In the genomic region with DNA sequence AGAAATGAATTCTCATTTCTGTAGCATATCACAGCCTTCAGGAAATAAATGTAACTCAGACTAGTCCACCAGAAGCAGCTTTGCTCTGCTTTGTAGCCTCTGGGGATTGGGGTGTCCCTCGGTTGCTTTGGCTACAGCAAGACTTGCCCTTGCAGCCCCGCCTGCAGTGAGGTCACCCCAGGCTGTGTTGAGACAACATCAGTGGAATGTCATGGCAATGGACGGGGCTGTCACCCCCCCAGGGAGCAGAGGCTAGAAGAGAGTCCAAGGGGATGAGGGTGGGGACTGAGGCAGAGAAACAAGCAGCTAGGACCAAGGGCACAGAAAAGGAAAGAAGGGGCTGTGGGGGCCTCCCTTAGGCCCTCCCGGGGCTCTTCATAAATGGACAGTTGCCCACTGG, we compare ENCODE assay signal across 11 cellular contexts. TPM values are rescaled to one million over a fixed set of nuclear protein-coding genes. Genes with fewer than 3 reads are reported as not detected.
DNase-seq lines count a peak whose midpoint lies in the region; ATAC-seq and TF ChIP-seq lines count a peak whose summit lies in the region.
"Had no signal": no experiment of that assay in that cellular context is flagged by ENCODE, and none has a peak within 500 bp of the region (broad histone marks: within the 10 kb centered on the region; RNA-seq: fewer than 3 reads in every experiment).

No MANE protein-coding gene starts in this region.

- TF ChIP-seq CTCF in HFFc6 (IDR thresholded peaks at IDR 0.05) (no peak), left lung (IDR thresholded peaks at IDR 0.05) (no peak)
- TF ChIP-seq CTCF in CD4-positive, alpha-beta T cell (IDR thresholded peaks at IDR 0.05) = no peak

- H3K4me3 ChIP-seq in left lung = peak overlapping the region; percentile 12 to 37
- H3K4me3 ChIP-seq in stomach smooth muscle (ENCODE audit: low read length in 2 of 2) = peak overlapping the region in 1 of 2 donors; percentile 70

- peaks cover 42% of the 10 kb centered on the region for H3K4me1 Mint-ChIP-seq in HFFc6 (ENCODE audit: low read depth)
- peaks cover 1% of the 10 kb centered on the region for H3K4me1 Mint-ChIP-seq in CD4-positive, alpha-beta T cell (ENCODE audit: low read depth)

- ATAC-seq in left lung (peak; percentile 35), HG03097 (IDR thresholded peaks at IDR 0.05; ENCODE audit: low FRiP score, unreplicated experiment) (no peak)
- no peak for ATAC-seq in stimulated activated naive CD8-positive, alpha-beta T cell treated with anti-CD3 and anti-CD28 coated beads, Interleukin-15, Interleukin-2, amounts not matched to agents 100 U/mL and 50 U/mL, for 24 hours
- ATAC-seq in CD4-positive, alpha-beta T cell (ENCODE audit: poor library complexity) = no peak

- peak overlapping the region; percentile 47 for H3K4me3 Mint-ChIP-seq in HFFc6
- H3K4me3 Mint-ChIP-seq in CD4-positive, alpha-beta T cell = no peak overlapping the region

- DNase-seq in HFFc6 (peak; percentile 88), dedifferentiated amniotic fluid mesenchymal stem cell (ENCODE audit: extremely low spot score) (peak; percentile 66), left lung (no peak)
- no peak for DNase-seq in activated CD4-positive, alpha-beta T cell treated with anti-CD3 and anti-CD28 coated beads, Interleukin-2, amount 50 U/mL, for 4 hours
- DNase-seq in stimulated activated naive CD8-positive, alpha-beta T cell treated with anti-CD3 and anti-CD28 coated beads, Interleukin-15, Interleukin-2, amounts not matched to agents 100 U/mL and 50 U/mL, for 24 hours = no peak
- DNase-seq in CD4-positive, alpha-beta T cell = no peak
- DNase-seq: cerebellar nuclear complex; DMS 273 treated with DMSO at 0.1 percent for 48 hours; stimulated activated CD4-positive, alpha-beta T cell treated with anti-CD3 and anti-CD28 coated beads, Interleukin-1b, Interleukin-23, amount 100 ng/mL, for 48 hours had no signal

- no peaks in the 10 kb centered on the region for H3K36me3 Mint-ChIP-seq in HFFc6 (ENCODE audit: low read depth)
- H3K36me3 Mint-ChIP-seq in CD4-positive, alpha-beta T cell (ENCODE audit: low read depth) = no peaks in the 10 kb centered on the region

- H3K36me3 ChIP-seq in left lung (no peaks in the 10 kb centered on the region), stomach smooth muscle (ENCODE audit: control insufficient read depth in 2 of 2, insufficient read depth in 2 of 2, low read length in 2 of 2) (peaks cover 0 to 6% of the 10 kb centered on the region in 2 donors)

- POLR2A ChIA-PET in CD4-positive, alpha-beta T cell (lab: Charles Lee) = no interaction called here

- peak overlapping the region; percentile 94 for H3K27ac Mint-ChIP-seq in HFFc6
- H3K27ac Mint-ChIP-seq in CD4-positive, alpha-beta T cell = no peak overlapping the region

- H3K27me3 Mint-ChIP-seq in HFFc6 (ENCODE audit: insufficient read depth) = no peaks in the 10 kb centered on the region; the same call in 1 of the 2 replicates
- H3K27me3 Mint-ChIP-seq in CD4-positive, alpha-beta T cell = peaks cover 4% of the 10 kb centered on the region

- intact Hi-C loops in left lung (cut with DNase I) = no loop called here
- intact Hi-C loops in CD4-positive, alpha-beta T cell (cut with DNase I, micrococcal nuclease) = no loop called here

- H3K4me1 ChIP-seq in left lung (peaks cover 22 to 27% of the 10 kb centered on the region in 2 donors), stomach smooth muscle (ENCODE audit: control insufficient read depth, insufficient read depth, low read length) (peaks cover 43% of the 10 kb centered on the region)

- no peaks in the 10 kb centered on the region for H3K27me3 ChIP-seq in left lung
- H3K27me3 ChIP-seq in stomach smooth muscle (ENCODE audit: control insufficient read depth in 1 of 2, insufficient read depth in 2 of 2, low read length in 2 of 2) = no peaks in the 10 kb centered on the region
- no peaks in the 10 kb centered on the region for H3K27me3 ChIP-seq in CD4-positive, alpha-beta T cell (ENCODE audit: control insufficient read depth, insufficient read depth, low read length)

- H3K9me3 ChIP-seq in left lung (no peaks in the 10 kb centered on the region), stomach smooth muscle (ENCODE audit: control insufficient read depth in 2 of 2, low read length in 2 of 2) (no peaks in the 10 kb centered on the region)
- H3K9me3 ChIP-seq in CD4-positive, alpha-beta T cell (ENCODE audit: control insufficient read depth, low read length) = no peaks in the 10 kb centered on the region

- peak overlapping the region in 1 of 2 donors; percentile 51 for H3K9ac ChIP-seq in stomach smooth muscle (ENCODE audit: low read length in 2 of 2)

- no peaks in the 10 kb centered on the region for H3K9me3 Mint-ChIP-seq in HFFc6
- H3K9me3 Mint-ChIP-seq in CD4-positive, alpha-beta T cell = no peaks in the 10 kb centered on the region

- H3K27ac ChIP-seq in left lung (peak overlapping the region; percentile 45 to 58), stomach smooth muscle (ENCODE audit: low read length) (peak overlapping the region; percentile 67)
- H3K27ac ChIP-seq in CD4-positive, alpha-beta T cell (ENCODE audit: low read depth, low read length) = no peak overlapping the region

- CTCF ChIA-PET in CD4-positive, alpha-beta T cell (lab: Charles Lee) = interaction anchor here (1.3 kb wide), 1 partner anchor 14 kb away, joined by 4 read pairs; no protein-coding TSS in a partner anchor

RNA-seq across cellular contexts. Expression of a gene that starts 0.9 kb away (rescaled TPM):
- 1 to 10 TPM in 5 of 6 experiments, under 1 TPM in 1; 1.00 to 1.9 (median 1.2) TPM for total RNA-seq in HFFc6 (2021; fragmentation: NEBNext Ultra II Directional; extraction: Animal tissue kit (Norgen Biotek cat#: 25700))
- 100 to 1,000 TPM in 1 of 2 donors, 10 to 100 TPM in 1; 74.0 to 102 TPM for total RNA-seq in left lung
- under 1 TPM; 0.34 to 0.36 TPM for total RNA-seq in CD4-positive, alpha-beta T cell

RNA-seq across cellular contexts. Expression of a gene that starts 50.9 kb away (rescaled TPM):
- total RNA-seq in HFFc6 (2021; fragmentation: NEBNext Ultra II Directional; extraction: Animal tissue kit (Norgen Biotek cat#: 25700)) = 10 to 100 TPM; 41.0 to 54.1 (median 47.9) TPM
- 10 to 100 TPM; 33.2 to 34.8 TPM for total RNA-seq in left lung
- total RNA-seq in CD4-positive, alpha-beta T cell = 10 to 100 TPM; 28.1 to 28.4 TPM

RNA-seq across cellular contexts. Expression of a gene that starts 51.0 kb away (rescaled TPM):
- total RNA-seq in HFFc6 (2021; fragmentation: NEBNext Ultra II Directional; extraction: Animal tissue kit (Norgen Biotek cat#: 25700)) = 10 to 100 TPM; 55.5 to 74.7 (median 64.4) TPM
- 100 to 1,000 TPM in 1 of 2 donors, 10 to 100 TPM in 1; 86.8 to 129 TPM for total RNA-seq in left lung
- 10 to 100 TPM; 34.4 to 34.6 TPM for total RNA-seq in CD4-positive, alpha-beta T cell

Comparison
In these comparisons a context has a peak if more than half of its experiments do, and no peak if none do; other contexts are left out.
1. DNase-seq: peak in HFFc6 (single experiment) and dedifferentiated amniotic fluid mesenchymal stem cell (single experiment); none in left lung (0 of 2), activated CD4-positive, alpha-beta T cell treated with anti-CD3 and anti-CD28 coated beads, Interleukin-2, amount 50 U/mL, for 4 hours (0 of 2), stimulated activated naive CD8-positive, alpha-beta T cell treated with anti-CD3 and anti-CD28 coated beads, Interleukin-15, Interleukin-2, amounts not matched to agents 100 U/mL and 50 U/mL, for 24 hours (single experiment) and CD4-positive, alpha-beta T cell (0 of 10).
2. RNA of a gene that starts 0.9 kb away (total RNA-seq): 74.0 to 102 TPM in left lung; 1.00 to 1.9 TPM in HFFc6 and 0.34 to 0.36 TPM in CD4-positive, alpha-beta T cell; every median in the first group is over 10 times any median in the second.